Comparison of ENCODE assay signal across 17 cellular contexts in genomic region chr10:10294801-10295515, GRCh38.
DNase-seq lines count a peak whose midpoint lies in the region; ATAC-seq and TF ChIP-seq lines count a peak whose summit lies in the region.
"Had no signal": no experiment of that assay in that cellular context is flagged by ENCODE, and none has a peak within 500 bp of the region (broad histone marks: within the 10 kb centered on the region; RNA-seq: fewer than 3 reads in every experiment).

No MANE protein-coding gene starts in this region.

- no peaks in the 10 kb centered on the region for H3K27me3 Mint-ChIP-seq in WTC11 (ENCODE audit: low read depth)
- H3K27me3 Mint-ChIP-seq: CD4-positive, alpha-beta memory T cell; naive B cell had no signal

- no peaks in the 10 kb centered on the region for H3K4me1 ChIP-seq in skeletal muscle satellite cell (ENCODE audit: control insufficient read depth, insufficient read depth, low read length)

- H3K4me2 ChIP-seq in skeletal muscle satellite cell (ENCODE audit: low read length): peak overlapping the region; percentile 4

- TF ChIP-seq CTCF in WTC11 (IDR thresholded peaks at IDR 0.05): no peak

- DNase-seq in NCI-H2107 treated with DMSO at 0.1 percent for 48 hours (lab: John Stamatoyannopoulos, UW; ENCODE audit: unreplicated experiment): peak; percentile 2
- DNase-seq in NCI-H2107 (lab: John Stamatoyannopoulos, UW): no peak
- peak; percentile 14 for DNase-seq in WTC11 (ENCODE audit: low spot score)
- DNase-seq in iPS-NIHi11 (ENCODE audit: low spot score): peak; percentile 33
- no peak for DNase-seq in NCI-H2171 treated with DMSO at 0.1 percent for 48 hours (lab: John Stamatoyannopoulos, UW)
- DNase-seq in T1000 (lab: John Stamatoyannopoulos, UW): no peak
- DNase-seq: activated CD4-positive, alpha-beta T cell treated with anti-CD3 and anti-CD28 coated beads for 1 hour; CD4-positive, alpha-beta memory T cell; left colon; naive B cell; NCI-H510A treated with DMSO at 0.1 percent for 48 hours; stimulated activated naive CD4-positive, alpha-beta T cell had no signal

- peak; percentile 31 for ATAC-seq in WTC11
- no peak for ATAC-seq in HG03469 (IDR thresholded peaks at IDR 0.05; ENCODE audit: unreplicated experiment)
- ATAC-seq: left colon had no signal

- peaks cover 2% of the 10 kb centered on the region for H3K4me1 Mint-ChIP-seq in WTC11
- H3K4me1 Mint-ChIP-seq: CD4-positive, alpha-beta memory T cell; naive B cell had no signal

- peaks cover 15% of the 10 kb centered on the region for H3K36me3 Mint-ChIP-seq in WTC11
- H3K36me3 Mint-ChIP-seq: activated naive CD8-positive, alpha-beta T cell; CD4-positive, alpha-beta memory T cell; naive B cell had no signal

- CTCF ChIA-PET in WTC11 (lab: Charles Lee): no interaction called here

- POLR2A ChIA-PET in WTC11 (lab: Charles Lee): interaction anchor here (0.7 kb wide), 1 partner anchor 12 kb away, joined by 3 read pairs; no protein-coding TSS in a partner anchor

- H3K27ac Mint-ChIP-seq in WTC11: no peak overlapping the region
- H3K27ac Mint-ChIP-seq: activated naive CD8-positive, alpha-beta T cell; CD4-positive, alpha-beta memory T cell; naive B cell; T-helper 1 cell treated with Interleukin-12 subunit alpha and Interleukin-12 subunit beta and Interleukin-4 antibody, amounts not matched to agents 30 μg/mL and 1 μg/mL, for 36 hours had no signal

- no peak overlapping the region for H3K9ac ChIP-seq in skeletal muscle satellite cell (ENCODE audit: low read depth, low read length)

- no peak overlapping the region for H3K4me3 Mint-ChIP-seq in WTC11
- H3K4me3 Mint-ChIP-seq: activated naive CD8-positive, alpha-beta T cell; CD4-positive, alpha-beta memory T cell; naive B cell; T-helper 1 cell treated with Interleukin-12 subunit alpha and Interleukin-12 subunit beta and Interleukin-4 antibody, amounts not matched to agents 30 μg/mL and 1 μg/mL, for 36 hours had no signal

- H3K9me3 ChIP-seq in skeletal muscle satellite cell (replicated peaks; ENCODE audit: low read length): no peaks in the 10 kb centered on the region
- H3K9me3 ChIP-seq: MG63 had no signal

- no peaks in the 10 kb centered on the region for H3K27me3 ChIP-seq in skeletal muscle satellite cell (ENCODE audit: control insufficient read depth, insufficient read depth, low read length)
- H3K27me3 ChIP-seq: MG63 had no signal

- peaks cover 18% of the 10 kb centered on the region for H3K9me3 Mint-ChIP-seq in WTC11
- H3K9me3 Mint-ChIP-seq: T-helper 1 cell treated with Interleukin-12 subunit alpha and Interleukin-12 subunit beta and Interleukin-4 antibody, amounts not matched to agents 30 μg/mL and 1 μg/mL, for 36 hours had no signal

- H3K36me3 ChIP-seq in skeletal muscle satellite cell (ENCODE audit: insufficient read depth, low read length): no peaks in the 10 kb centered on the region
- H3K36me3 ChIP-seq: MG63 had no signal

- no peak overlapping the region for H3K4me3 ChIP-seq in skeletal muscle satellite cell (ENCODE audit: low read length)
- H3K4me3 ChIP-seq: MG63 had no signal

TF ChIP-seq in WTC11, 78 proteins besides CTCF, POLR2A, EP300 and RAD21:
- TF ChIP-seq NFE2L1 (CRISPR knock-in tag; IDR thresholded peaks at IDR 0.05) (no peak), MAX (CRISPR knock-in tag; IDR thresholded peaks at IDR 0.05) (peak; percentile 28; the same call in 1 of the 2 replicates)

Comparison
In these comparisons a context has a peak if more than half of its experiments do, and no peak if none do; other contexts are left out.
1. DNase-seq: peak in NCI-H2107 treated with DMSO at 0.1 percent for 48 hours (single experiment), WTC11 (single experiment) and iPS-NIHi11 (single experiment); none in NCI-H2107 (single experiment), NCI-H2171 treated with DMSO at 0.1 percent for 48 hours (single experiment) and T1000 (single experiment).